ENCODE assay signal across 1 cellular context in genomic region chr14:24843999-24844398, GRCh38.
TF ChIP-seq lines count a peak whose summit lies in the region.

No MANE protein-coding gene starts in this region.

TF ChIP-seq in HepG2, 621 proteins besides CTCF, POLR2A, EP300 and RAD21 (continued from another document):
- peak; percentile 94 for TF ChIP-seq ZBTB33 (CRISPR knock-in tag; IDR thresholded peaks at IDR 0.05)
- no peak for TF ChIP-seq ZNF576 (CRISPR knock-in tag; IDR thresholded peaks at IDR 0.05)
- TF ChIP-seq ZNF672 (CRISPR knock-in tag; IDR thresholded peaks at IDR 0.05) = no peak
- peak; percentile 59; the same call in 1 of the 2 replicates for TF ChIP-seq EHMT2 (IDR thresholded peaks at IDR 0.05; ENCODE audit: borderline replicate concordance, low read depth, low read length)
